In genomic region chr16:71410146-71410545, GRCh38 we compare ENCODE assay signal across 35 cellular contexts. TPM values are rescaled to one million over a fixed set of nuclear protein-coding genes. Genes with fewer than 3 reads are reported as not detected.
"Had no signal": no experiment of that assay in that cellular context is flagged by ENCODE, and none has a peak within 500 bp of the region (broad histone marks: within the 10 kb centered on the region; RNA-seq: fewer than 3 reads in every experiment).

No MANE protein-coding gene starts in this region.

- H3K9ac ChIP-seq: KMS-11 had no signal

- H3K4me3 ChIP-seq: ascending aorta, cardiac muscle cell, SJCRH30, SK-N-MC had no signal

- H3K27me3 ChIP-seq: ascending aorta, cardiac muscle cell, SJCRH30 had no signal

- H3K4me1 ChIP-seq: ascending aorta, SJCRH30 had no signal

- H3K27ac ChIP-seq: ascending aorta, cardiac muscle cell, KMS-11, SJCRH30, SK-N-MC, WERI-Rb-1 had no signal

- H3K4me2 ChIP-seq: KMS-11 had no signal

- H3K36me3 ChIP-seq: ascending aorta, cardiac muscle cell, SJCRH30, WERI-Rb-1 had no signal

- H3K9me3 ChIP-seq: ascending aorta, SJCRH30 had no signal

- DNase-seq: activated CD4-positive, alpha-beta memory T cell treated with anti-CD3 and anti-CD28 coated beads, Interleukin-2, amount 10 ng/mL, durations not matched to agents 7 days and 5 days; activated CD4-positive, alpha-beta T cell treated with anti-CD3 and anti-CD28 coated beads for 1 hour; activated CD4-positive, alpha-beta T cell treated with anti-CD3 and anti-CD28 coated beads for 48 hours; activated CD4-positive, CD25-positive, alpha-beta regulatory T cell; activated CD8-positive, alpha-beta memory T cell treated with anti-CD3 and anti-CD28 coated beads for 24 hours; activated CD8-positive, alpha-beta memory T cell treated with anti-CD3 and anti-CD28 coated beads, Interleukin-2, amount 10 ng/mL, durations not matched to agents 7 days and 5 days; activated CD8-positive, alpha-beta memory T cell treated with anti-CD3 and anti-CD28 coated beads, Interleukin-2, amount 50 U/mL, for 48 hours; activated gamma-delta T cell; activated naive CD4-positive, alpha-beta T cell treated with Interleukin-2 at 50 U/mL for 16 hours; activated naive CD8-positive, alpha-beta T cell treated with anti-CD3 and anti-CD28 coated beads, Interleukin-2, amount 10 ng/mL, durations not matched to agents 7 days and 5 days; activated T-cell treated with anti-CD3 and anti-CD28 coated beads, Interleukin-2, amount 50 U/mL, for 48 hours; amygdala; MM.1S; MV-4-11; NCI-H1092; NCI-H1436 treated with DMSO at 0.1 percent for 48 hours; NCI-H1694 treated with DMSO at 0.1 percent for 48 hours; NCI-H2081; NCI-H510A treated with DMSO at 0.1 percent for 48 hours; NCI-H526 treated with DMSO at 0.1 percent for 48 hours; NCI-H774; SHP77; SJCRH30; T1000; WERI-Rb-1 had no signal

RNA-seq across cellular contexts. Expression of gene TLE7, which starts 31.7 kb away (rescaled TPM):
- total RNA-seq: activated CD4-positive, alpha-beta memory T cell treated with anti-CD3 and anti-CD28 coated beads, Interleukin-2, amount 10 ng/mL, durations not matched to agents 7 days and 5 days; activated CD8-positive, alpha-beta memory T cell treated with anti-CD3 and anti-CD28 coated beads, Interleukin-2, amount 10 ng/mL, durations not matched to agents 7 days and 5 days; activated naive CD8-positive, alpha-beta T cell treated with anti-CD3 and anti-CD28 coated beads, Interleukin-2, amount 10 ng/mL, durations not matched to agents 7 days and 5 days; ascending aorta; cardiac muscle cell; chondrocyte; LHCN-M2; RPMI7951; SJCRH30; T-helper 1 cell treated with Interleukin-12 subunit alpha and Interleukin-12 subunit beta and Interleukin-4 antibody, amounts not matched to agents 30 ng/mL and 1 ng/mL, for 36 hours; T-helper 2 cell treated with Interferon-gamma antibody and Interleukin-4, amounts not matched to agents 100 ng/mL and 5 ng/mL, for 36 hours had no signal
- polyA plus RNA-seq: adipose tissue, cardiac muscle cell had no signal

RNA-seq across cellular contexts. Expression of gene CALB2, which starts 51.6 kb away (rescaled TPM):
- total RNA-seq: activated CD4-positive, alpha-beta memory T cell treated with anti-CD3 and anti-CD28 coated beads, Interleukin-2, amount 10 ng/mL, durations not matched to agents 7 days and 5 days; activated CD8-positive, alpha-beta memory T cell treated with anti-CD3 and anti-CD28 coated beads, Interleukin-2, amount 10 ng/mL, durations not matched to agents 7 days and 5 days; activated naive CD8-positive, alpha-beta T cell treated with anti-CD3 and anti-CD28 coated beads, Interleukin-2, amount 10 ng/mL, durations not matched to agents 7 days and 5 days; chondrocyte; SJCRH30; T-helper 1 cell treated with Interleukin-12 subunit alpha and Interleukin-12 subunit beta and Interleukin-4 antibody, amounts not matched to agents 30 ng/mL and 1 ng/mL, for 36 hours; T-helper 2 cell treated with Interferon-gamma antibody and Interleukin-4, amounts not matched to agents 100 ng/mL and 5 ng/mL, for 36 hours had no signal
